8 cellular contexts compared by ENCODE assay signal in the genomic region with DNA sequence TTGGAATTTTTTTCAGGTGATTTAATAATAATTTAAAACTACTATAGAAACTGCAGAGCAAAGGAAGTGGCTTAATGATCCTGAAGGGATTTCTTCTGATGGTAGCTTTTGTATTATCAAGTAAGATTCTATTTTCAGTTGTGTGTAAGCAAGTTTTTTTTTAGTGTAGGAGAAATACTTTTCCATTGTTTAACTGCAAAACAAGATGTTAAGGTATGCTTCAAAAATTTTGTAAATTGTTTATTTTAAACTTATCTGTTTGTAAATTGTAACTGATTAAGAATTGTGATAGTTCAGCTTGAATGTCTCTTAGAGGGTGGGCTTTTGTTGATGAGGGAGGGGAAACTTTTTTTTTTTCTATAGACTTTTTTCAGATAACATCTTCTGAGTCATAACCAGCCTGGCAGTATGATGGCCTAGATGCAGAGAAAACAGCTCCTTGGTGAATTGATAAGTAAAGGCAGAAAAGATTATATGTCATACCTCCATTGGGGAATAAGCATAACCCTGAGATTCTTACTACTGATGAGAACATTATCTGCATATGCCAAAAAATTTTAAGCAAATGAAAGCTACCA. TPM values are rescaled to one million over a fixed set of nuclear protein-coding genes. Genes with fewer than 3 reads are reported as not detected.
DNase-seq lines count a peak whose midpoint lies in the region; ATAC-seq, FAIRE-seq and TF ChIP-seq lines count a peak whose summit lies in the region.

No MANE protein-coding gene starts in this region.

- H4K8ac ChIP-seq in H9 (replicated peaks; ENCODE audit: insufficient read length, low read depth, low read length): no peak overlapping the region

- no peaks in the 10 kb centered on the region for H3K4me1 ChIP-seq in H9 (ENCODE audit: insufficient read depth, low read length)
- H3K4me1 ChIP-seq in SJCRH30: peaks cover 12% of the 10 kb centered on the region; the same call in 1 of the 2 replicates
- peaks cover 3% of the 10 kb centered on the region for H3K4me1 ChIP-seq in smooth muscle cell (ENCODE audit: low read depth)

- H2AK5ac ChIP-seq in H9 (ENCODE audit: insufficient read length, low read length): no peak overlapping the region

- H3K27ac ChIP-seq in H9 (ENCODE audit: insufficient read length, low read depth, low read length) (no peak overlapping the region), SJCRH30 (no peak overlapping the region), smooth muscle cell (ENCODE audit: low read depth) (peak overlapping the region; percentile 97)

- no peak overlapping the region for H2AFZ ChIP-seq in H9 (ENCODE audit: low read length)
- H2AFZ ChIP-seq in smooth muscle cell (ENCODE audit: low read depth): no peak overlapping the region

- peaks cover 42% of the 10 kb centered on the region for H3K79me2 ChIP-seq in H9 (ENCODE audit: insufficient read depth, low read length)
- H3K79me2 ChIP-seq in smooth muscle cell (ENCODE audit: low read depth): peaks cover 84% of the 10 kb centered on the region

- no peak for FAIRE-seq in H54 (lab: Jason Lieb, UNC)

- H3K4me2 ChIP-seq in H9 (ENCODE audit: insufficient read depth, insufficient read length, low read length) (peak overlapping the region; percentile 95), smooth muscle cell (peak overlapping the region; percentile 94)

- no peak overlapping the region for H3K14ac ChIP-seq in H9 (ENCODE audit: insufficient read depth, low read length)

- H2BK20ac ChIP-seq in H9 (ENCODE audit: low read depth, low read length, poor library complexity, severe bottlenecking): no peak overlapping the region

- H3K18ac ChIP-seq in H9 (ENCODE audit: insufficient read length, low read depth, low read length): no peak overlapping the region

- peaks cover 2 to 3% of the 10 kb centered on the region in 2 experiments; a peak in 3 of 5 replicates for H3K9me3 Mint-ChIP-seq in H9

- no peaks in the 10 kb centered on the region for H3K27me3 Mint-ChIP-seq in H9 (ENCODE audit: low read depth)

- H3K79me1 ChIP-seq in H9 (ENCODE audit: insufficient read depth, low read depth, low read length, poor library complexity, severe bottlenecking): no peaks in the 10 kb centered on the region

- H2BK120ac ChIP-seq in H9 (ENCODE audit: low read depth, low read length, poor library complexity, severe bottlenecking): no peak overlapping the region

- H3K36me3 ChIP-seq in SJCRH30 (peaks cover 66% of the 10 kb centered on the region), smooth muscle cell (ENCODE audit: low read depth) (peaks cover 44% of the 10 kb centered on the region)

- no peak overlapping the region; a peak in 3 of 7 replicates for H3K27ac Mint-ChIP-seq in H9

- H3K23me2 ChIP-seq in H9 (ENCODE audit: insufficient read length, low read depth, low read length, poor library complexity, severe bottlenecking): peaks cover 22% of the 10 kb centered on the region

- no peaks in the 10 kb centered on the region for H3K27me3 ChIP-seq in H9 (ENCODE audit: insufficient read depth, low read length)
- H3K27me3 ChIP-seq in SJCRH30: no peaks in the 10 kb centered on the region
- no peaks in the 10 kb centered on the region for H3K27me3 ChIP-seq in smooth muscle cell (ENCODE audit: low read depth)

- H3T11ph ChIP-seq in H9 (ENCODE audit: low read length): no peak overlapping the region

- H3K36me3 Mint-ChIP-seq in H9 (ENCODE audit: insufficient read depth in 1 of 3, low read depth in 3 of 3): peaks cover 0 to 33% (median 31%) of the 10 kb centered on the region in 3 experiments; a peak in 5 of 7 replicates

- no peak overlapping the region for H2BK12ac ChIP-seq in H9 (ENCODE audit: insufficient read length, low read depth, low read length)

- H3K56ac ChIP-seq in H9 (ENCODE audit: insufficient read length, low read depth, low read length): no peak overlapping the region

- H3K4ac ChIP-seq in H9 (ENCODE audit: low read depth, low read length): no peak overlapping the region

- peaks cover 32 to 43% of the 10 kb centered on the region in 2 experiments for H3K4me1 Mint-ChIP-seq in H9

- H4K20me1 ChIP-seq in H9 (ENCODE audit: control insufficient read depth, insufficient read depth, insufficient read length) (no peaks in the 10 kb centered on the region), smooth muscle cell (ENCODE audit: low read depth) (peaks cover 84% of the 10 kb centered on the region)

- H2BK5ac ChIP-seq in H9 (ENCODE audit: insufficient read length, low read length): no peak overlapping the region

- H3F3A ChIP-seq in smooth muscle cell (ENCODE audit: low read depth): peaks cover 85% of the 10 kb centered on the region

- no peak overlapping the region for H3K4me3 Mint-ChIP-seq in H9

- no peak overlapping the region for H4K91ac ChIP-seq in H9 (ENCODE audit: insufficient read length, low read depth, low read length)

- no peak for DNase-seq in H9
- no peak for DNase-seq in SJCRH30
- DNase-seq in globus pallidus (ENCODE audit: low spot score): peak; percentile 58
- no peak for DNase-seq in smooth muscle cell (lab: John Stamatoyannopoulos, UW; ENCODE audit: unreplicated experiment)
- DNase-seq in H54 (ENCODE audit: insufficient read length, low spot score): no peak
- DNase-seq in activated CD4-positive, alpha-beta T cell treated with anti-CD3 and anti-CD28 coated beads, Interleukin-2, amount 50 U/mL, for 1 hour: no peak
- DNase-seq in NCI-H524 treated with DMSO at 0.1 percent for 48 hours (lab: John Stamatoyannopoulos, UW): no peak

- H3K4me3 ChIP-seq in SJCRH30 (peak overlapping the region; percentile 73), smooth muscle cell (peak overlapping the region; percentile 80)

- H4K5ac ChIP-seq in H9 (ENCODE audit: insufficient read length, low read depth, low read length): no peak overlapping the region

- peak overlapping the region; percentile 97 for H3K9ac ChIP-seq in H9 (ENCODE audit: extremely low read depth, insufficient read length, low read length)
- peak overlapping the region; percentile 100 for H3K9ac ChIP-seq in smooth muscle cell (ENCODE audit: low read depth)

- H3K23ac ChIP-seq in H9 (ENCODE audit: insufficient read length, low read depth, low read length): no peak overlapping the region

- no peak overlapping the region for H2BK15ac ChIP-seq in H9 (ENCODE audit: low read depth, low read length)

- TF ChIP-seq POLR2A in H54 (IDR thresholded peaks at IDR 0.05; ENCODE audit: low read depth, low read length): no peak

- no peak for ATAC-seq in HG02852 (IDR thresholded peaks at IDR 0.05; ENCODE audit: unreplicated experiment)

- H3K9me3 ChIP-seq in H9 (ENCODE audit: control insufficient read depth, low read depth, low read length) (no peaks in the 10 kb centered on the region), SJCRH30 (replicated peaks) (no peaks in the 10 kb centered on the region), smooth muscle cell (replicated peaks; ENCODE audit: low read depth) (no peaks in the 10 kb centered on the region)

- TF ChIP-seq CTCF in H9 (conservative IDR thresholded peaks at IDR 0.05): no peak
- TF ChIP-seq CTCF in smooth muscle cell (IDR thresholded peaks at IDR 0.05; ENCODE audit: borderline replicate concordance, insufficient read depth, poor library complexity, severe bottlenecking): no peak

RNA-seq across cellular contexts. Expression of gene MALAT1, which starts 3.5 kb away (rescaled TPM):
- total RNA-seq in H9 (2021): 1,700 and 1,934 TPM in 2 replicates
- 496 and 686 TPM in 2 replicates for total RNA-seq in SJCRH30 (2014; rRNA removed; shearing (Covaris generic))
- 7,019 and 7,386 TPM in 2 replicates for total RNA-seq in smooth muscle cell
- 6,158 and 16,096 TPM in 2 replicates for polyA plus RNA-seq in smooth muscle cell

RNA-seq across cellular contexts. Expression of gene SCYL1, which starts 22.5 kb away (rescaled TPM):
- total RNA-seq in H9 (2021): 54.7 and 56.0 TPM in 2 replicates
- total RNA-seq in SJCRH30 (2014; rRNA removed; shearing (Covaris generic)): 39.1 and 41.8 TPM in 2 replicates
- 66.6 and 90.8 TPM in 2 replicates for total RNA-seq in smooth muscle cell
- 108 and 123 TPM in 2 replicates for polyA plus RNA-seq in smooth muscle cell

RNA-seq across cellular contexts. Expression of gene LTBP3, which starts 55.8 kb away (rescaled TPM):
- total RNA-seq in H9 (2021) (10.6 and 12.1 TPM in 2 replicates), smooth muscle cell (33.6 TPM in 2 replicates)
- 13.2 and 17.2 TPM in 2 replicates for total RNA-seq in SJCRH30 (2014; rRNA removed; shearing (Covaris generic))
- polyA plus RNA-seq in smooth muscle cell: 46.4 and 53.9 TPM in 2 replicates
